In genomic region chr9:24381205-24381604, GRCh38 we compare ENCODE assay signal across 1 cellular context.
TF ChIP-seq lines count a peak whose summit lies in the region.

No MANE protein-coding gene starts in this region.

TF ChIP-seq in GM23338, 12 proteins besides CTCF, POLR2A, EP300 and RAD21 (continued from another document):
- TF ChIP-seq ZNF462 (CRISPR knock-in tag; IDR thresholded peaks at IDR 0.05), result no peak
